ENCODE assay signal across 22 cellular contexts in the genomic region with DNA sequence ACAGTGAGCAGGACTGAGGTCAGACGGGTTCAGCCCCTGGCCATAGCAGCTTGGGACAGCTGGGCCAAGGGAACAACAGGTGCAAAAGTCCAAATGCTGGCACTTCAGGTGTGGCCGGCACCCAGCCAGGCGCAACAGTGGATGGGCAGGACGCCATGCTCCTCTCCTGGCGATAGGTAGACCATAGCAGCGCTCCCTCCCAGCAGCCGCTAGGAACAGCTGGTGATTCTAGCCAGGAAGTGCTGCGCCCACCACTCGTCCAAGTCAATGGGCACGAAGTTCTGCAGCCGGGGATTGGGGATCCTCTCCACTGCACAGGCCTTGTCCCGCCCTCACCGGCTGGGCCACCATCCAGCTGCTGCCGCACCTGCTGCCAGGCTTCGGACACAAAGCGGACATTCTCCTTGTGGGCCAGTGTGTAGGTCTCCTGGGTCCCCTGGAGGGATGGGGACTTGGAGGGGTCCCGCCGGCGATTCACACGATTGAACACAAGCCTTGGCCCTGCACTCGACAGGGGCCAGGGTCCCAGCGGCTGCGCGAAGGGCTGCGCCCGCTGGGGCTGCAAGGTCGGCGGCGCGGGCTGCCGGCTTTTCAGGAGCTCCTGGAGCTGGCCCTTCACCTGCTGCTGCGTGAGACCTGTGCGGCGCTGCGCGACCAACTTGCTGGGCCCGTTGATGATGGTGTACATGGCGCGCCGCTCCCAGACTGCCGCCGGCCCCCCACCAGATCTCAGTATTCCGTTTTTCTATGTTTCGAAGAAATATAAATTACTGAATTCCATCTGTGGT.
A peak's percentile ranks its signal among the peaks of the same experiment; 100 is the strongest.
DNase-seq lines count a peak whose midpoint lies in the region; ATAC-seq and TF ChIP-seq lines count a peak whose summit lies in the region.
"Had no signal": no experiment of that assay in that cellular context is flagged by ENCODE, and none has a peak within 500 bp of the region (broad histone marks: within the 10 kb centered on the region; RNA-seq: fewer than 3 reads in every experiment).

No MANE protein-coding gene starts in this region.

- H3K27ac ChIP-seq in VCaP, result peak overlapping the region; percentile 22
- H3K27ac ChIP-seq: A549, heart right ventricle, upper lobe of right lung had no signal

- TF ChIP-seq CTCF in VCaP (conservative IDR thresholded peaks at IDR 0.05), result no peak

- peak overlapping the region; percentile 14; the same call in 1 of the 2 replicates for H3K4me3 ChIP-seq in GM08714 (ENCODE audit: low read length)
- H3K4me3 ChIP-seq: A549, heart right ventricle, upper lobe of right lung had no signal

- no peak for ATAC-seq in GM18873 (IDR thresholded peaks at IDR 0.05; ENCODE audit: low FRiP score, unreplicated experiment)
- ATAC-seq: A549; CD8-positive, alpha-beta T cell; heart right ventricle; naive thymus-derived CD8-positive, alpha-beta T cell; stimulated activated effector memory CD8-positive, alpha-beta T cell treated with anti-CD3 and anti-CD28 coated beads, Interleukin-12 subunit alpha, Interleukin-12 subunit beta, amount 100 ng/mL, for 72 hours; upper lobe of right lung had no signal

- DNase-seq in NCI-H748 (lab: John Stamatoyannopoulos, UW; ENCODE audit: unreplicated experiment), result peak; percentile 64
- DNase-seq in NCI-H748 treated with DMSO at 0.1 percent for 48 hours (lab: John Stamatoyannopoulos, UW), result no peak
- peak; percentile 36 for DNase-seq in retina
- DNase-seq in ecto neural progenitor cell (ENCODE audit: low spot score), result no peak
- no peak for DNase-seq in HCEC 1CT
- DNase-seq: activated CD4-positive, alpha-beta memory T cell treated with anti-CD3 and anti-CD28 coated beads, Interleukin-2, amount 10 ng/mL, durations not matched to agents 7 days and 5 days; activated CD8-positive, alpha-beta memory T cell treated with anti-CD3 and anti-CD28 coated beads, Interleukin-2, amount 50 U/mL, for 48 hours; CD8-positive, alpha-beta T cell; heart right ventricle; IMR-90; naive thymus-derived CD8-positive, alpha-beta T cell; NCI-H1092; NCI-H187; NCI-H524 treated with DMSO at 0.1 percent for 48 hours; Right ventricle myocardium superior; T-helper 2 cell; upper lobe of right lung had no signal

Comparison
In these comparisons a context has a peak if more than half of its experiments do, and no peak if none do; other contexts are left out.
1. DNase-seq: peak in NCI-H748 (single experiment) and retina (single experiment); none in NCI-H748 treated with DMSO at 0.1 percent for 48 hours (single experiment), ecto neural progenitor cell (single experiment) and HCEC 1CT (single experiment).